20 cellular contexts compared by ENCODE assay signal in the genomic region with DNA sequence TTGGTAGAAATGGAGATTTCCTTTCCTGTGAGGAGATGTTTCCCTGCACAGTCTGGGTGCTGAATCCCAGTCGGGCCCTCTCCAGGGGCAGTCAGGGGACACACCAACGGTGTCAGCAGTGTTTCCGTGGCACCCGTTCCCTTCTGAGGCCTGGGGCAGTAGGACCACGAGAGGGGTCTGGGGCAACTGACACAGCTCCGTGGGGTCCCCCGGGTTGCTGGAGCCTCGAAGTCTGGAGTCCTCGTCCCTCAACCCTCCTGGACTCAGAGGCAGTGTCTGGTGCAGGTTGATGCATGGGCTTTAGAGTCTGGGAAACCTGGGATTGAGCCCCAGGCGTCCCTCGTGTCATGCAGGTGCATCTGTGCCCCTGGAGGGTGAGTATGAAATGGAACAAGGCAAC.
"Had no signal": no experiment of that assay in that cellular context is flagged by ENCODE, and none has a peak within 500 bp of the region (broad histone marks: within the 10 kb centered on the region; RNA-seq: fewer than 3 reads in every experiment).

No MANE protein-coding gene starts in this region.

- DNase-seq: activated CD4-positive, alpha-beta T cell treated with anti-CD3 and anti-CD28 coated beads, Interleukin-2, amount 50 U/mL, for 4 hours; activated CD8-positive, alpha-beta memory T cell treated with anti-CD3 and anti-CD28 coated beads for 24 hours; activated CD8-positive, alpha-beta memory T cell treated with anti-CD3 and anti-CD28 coated beads, Interleukin-2, amount 50 U/mL, for 48 hours; activated naive CD4-positive, alpha-beta T cell treated with anti-CD3 and anti-CD28 coated beads for 36 hours; activated naive CD8-positive, alpha-beta T cell treated with anti-CD3 and anti-CD28 coated beads, Interleukin-2, amount 50 U/mL, for 24 hours; activated T-cell treated with anti-CD3 and anti-CD28 coated beads, Interleukin-2, amount 50 U/mL, for 4 hours; anterior cingulate cortex; caudate nucleus; effector memory CD4-positive, alpha-beta T cell; foreskin melanocyte; midbrain; stimulated activated CD4-positive, alpha-beta T cell treated with anti-CD3 and anti-CD28 coated beads, Interleukin-4, amount 100 ng/mL, for 1 hour; stimulated activated naive CD4-positive, alpha-beta T cell treated with Interleukin-2 at 50 U/mL for 16 hours; uterus; WERI-Rb-1 had no signal

- ATAC-seq: activated naive CD8-positive, alpha-beta T cell treated with anti-CD3 and anti-CD28 coated beads, Interleukin-2, amount 50 U/mL, for 24 hours; activated T-cell treated with anti-CD3 and anti-CD28 coated beads, Interleukin-2, amount 50 U/mL, for 4 hours; esophagus mucosa; left lobe of liver; natural killer cell treated with Interleukin-12 subunit alpha and Interleukin-12 subunit beta and Interleukin-15 and Interleukin-18, amount 100 ng/mL, for 72 hours had no signal

- H3K4me1 ChIP-seq: parathyroid adenoma, uterus had no signal

- H3K9me3 ChIP-seq: neutrophil, uterus had no signal

- H3K4me3 ChIP-seq: uterus had no signal

- H3K36me3 ChIP-seq: neutrophil, uterus, WERI-Rb-1 had no signal

- H3K27ac ChIP-seq: neutrophil, parathyroid adenoma, uterus, WERI-Rb-1 had no signal

- H3K27me3 ChIP-seq: neutrophil, uterus had no signal
